ENCODE assay signal across 22 cellular contexts in the genomic region with DNA sequence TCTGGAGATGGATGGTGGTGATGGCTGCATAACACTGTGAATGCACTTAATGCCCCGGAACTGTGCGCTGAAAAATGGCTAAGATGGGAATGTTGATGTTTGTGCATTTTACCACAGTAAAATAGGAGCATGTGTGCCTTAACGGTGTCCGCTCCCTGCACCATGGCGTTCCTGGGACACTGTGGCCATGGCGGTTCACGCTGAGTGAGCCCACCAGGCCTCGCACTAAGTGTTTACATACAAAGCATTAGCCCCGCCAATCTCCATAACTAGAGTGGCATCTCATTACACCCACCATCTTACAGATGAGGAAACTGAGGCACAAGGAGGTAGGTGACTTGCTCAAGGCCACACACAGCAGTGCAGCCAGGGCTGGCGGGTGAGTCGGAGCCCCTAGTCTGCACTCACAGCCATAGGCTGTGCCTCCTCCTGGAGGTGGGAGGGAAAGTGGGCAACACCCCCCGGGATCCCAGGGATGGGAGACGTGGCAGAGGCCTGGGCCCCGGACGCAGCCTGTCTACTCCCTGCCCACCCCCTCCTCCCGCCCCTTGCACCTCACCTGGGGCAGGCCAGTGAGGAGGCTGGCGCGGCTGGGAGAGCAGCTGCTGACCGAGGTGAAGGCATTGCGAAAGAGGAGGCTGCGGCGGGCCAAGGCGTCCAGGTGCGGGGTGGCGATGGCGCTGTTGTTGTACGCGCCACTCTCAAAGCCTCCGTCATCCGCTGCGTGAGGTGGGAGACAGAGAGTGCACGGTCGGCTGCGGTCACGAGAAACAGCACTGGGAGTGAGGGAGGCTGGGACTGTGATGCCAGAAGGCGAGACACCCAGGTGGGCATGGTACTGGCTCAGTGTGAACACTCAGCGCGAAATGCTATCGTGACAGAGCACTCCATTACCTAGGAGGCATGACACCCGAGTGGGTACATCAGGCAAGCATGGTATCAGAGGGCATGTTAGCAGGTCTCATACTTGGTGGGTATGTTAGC. TPM values are rescaled to one million over a fixed set of nuclear protein-coding genes. Genes with fewer than 3 reads are reported as not detected.
DNase-seq lines count a peak whose midpoint lies in the region; ATAC-seq, FAIRE-seq and TF ChIP-seq lines count a peak whose summit lies in the region.
"Had no signal": no experiment of that assay in that cellular context is flagged by ENCODE, and none has a peak within 500 bp of the region (broad histone marks: within the 10 kb centered on the region; RNA-seq: fewer than 3 reads in every experiment).

No MANE protein-coding gene starts in this region.

- CTCF ChIA-PET in T-cell (lab: Charles Lee) (interaction anchor here in 1 of 2 donors (0.6 kb wide), 1 partner anchor 10 kb away, joined by 3 read pairs; no protein-coding TSS in a partner anchor), RWPE1 (lab: Yijun Ruan, JAX) (no interaction called here)

- H3K27me3 Mint-ChIP-seq in T-cell = no peaks in the 10 kb centered on the region
- no peaks in the 10 kb centered on the region for H3K27me3 Mint-ChIP-seq in type B pancreatic cell
- H3K27me3 Mint-ChIP-seq: IgD-negative memory B cell had no signal

- peaks cover 29 to 40% (median 37%) of the 10 kb centered on the region in 3 donors for H3K4me1 Mint-ChIP-seq in T-cell
- H3K4me1 Mint-ChIP-seq in type B pancreatic cell (ENCODE audit: unreplicated experiment) = peaks cover 12% of the 10 kb centered on the region

- no peak for ATAC-seq in left ventricle myocardium superior
- no peak for ATAC-seq in T-cell (replicated peaks in 1 of 4)
- ATAC-seq in GM21737 (IDR thresholded peaks at IDR 0.05; ENCODE audit: unreplicated experiment) = no peak
- ATAC-seq: A549 had no signal

- H3K27ac ChIP-seq in right atrium auricular region = no peak overlapping the region
- no peak overlapping the region for H3K27ac ChIP-seq in kidney (ENCODE audit: low read depth in 2 of 2, low read length in 2 of 2)
- H3K27ac ChIP-seq in RWPE1 = no peak overlapping the region
- H3K27ac ChIP-seq: A549; BLaER1 treated with 17β-estradiol and CSF1 and Interleukin-3, amounts not matched to agents 10 nM and 100 nM; SJCRH30 had no signal

- intact Hi-C loops in left ventricle myocardium superior (cut with micrococcal nuclease) (no loop called here), kidney (cut with DNase I) (no loop called here)

- no peaks in the 10 kb centered on the region for H3K27me3 ChIP-seq in right atrium auricular region
- H3K27me3 ChIP-seq: SJCRH30 had no signal

- POLR2A ChIA-PET in T-cell (lab: Charles Lee) (interaction anchor here in 1 of 2 donors (0.6 kb wide), 2 partner anchors 332 to 456 kb away, joined by 4 to 5 read pairs; no protein-coding TSS in a partner anchor), RWPE1 (lab: Yijun Ruan, JAX; ENCODE audit: low non-redundant PET) (no interaction called here)

- H3K36me3 Mint-ChIP-seq in T-cell (peaks cover 17% of the 10 kb centered on the region), type B pancreatic cell (peaks cover 9% of the 10 kb centered on the region)
- H3K36me3 Mint-ChIP-seq: IgD-negative memory B cell had no signal

- peaks cover 0 to 21% of the 10 kb centered on the region in 2 donors for H3K4me1 ChIP-seq in right atrium auricular region
- peaks cover 2 to 7% of the 10 kb centered on the region in 2 donors for H3K4me1 ChIP-seq in kidney (ENCODE audit: control insufficient read depth in 1 of 2, insufficient read depth in 1 of 2, low read depth in 1 of 2, low read length in 2 of 2)

- no peak for TF ChIP-seq CTCF in right atrium auricular region (IDR thresholded peaks at IDR 0.05)
- no peak for TF ChIP-seq CTCF in kidney (IDR thresholded peaks at IDR 0.05; ENCODE audit: borderline replicate concordance, extremely low read depth, insufficient read depth)
- no peak for TF ChIP-seq CTCF in type B pancreatic cell (conservative IDR thresholded peaks at IDR 0.05)
- TF ChIP-seq CTCF in RWPE1 (conservative IDR thresholded peaks at IDR 0.05; ENCODE audit: low read depth) = no peak

- FAIRE-seq in kidney (lab: Jason Lieb, UNC) (no peak), GM12892 (lab: Jason Lieb, UNC) (no peak)
- FAIRE-seq: A549 had no signal

- peak; percentile 22 for DNase-seq in left ventricle myocardium superior
- no peak for DNase-seq in right atrium auricular region (ENCODE audit: low spot score)
- no peak for DNase-seq in T-cell
- DNase-seq in kidney = peak; percentile 61
- DNase-seq in type B pancreatic cell (ENCODE audit: extremely low spot score, unreplicated experiment) = no peak
- DNase-seq in RWPE1 (ENCODE audit: low spot score) = no peak
- no peak for DNase-seq in GM12892 (ENCODE audit: insufficient read length)
- DNase-seq: COR-L47, DMS153, H7, NCI-H1105, NCI-H1694 treated with DMSO at 0.1 percent for 48 hours, NCI-H2107, NCI-H2227 treated with DMSO at 0.1 percent for 48 hours, NCI-H526 treated with DMSO at 0.1 percent for 48 hours, SJCRH30 had no signal

- H3K4me3 ChIP-seq in right atrium auricular region (no peak overlapping the region), kidney (ENCODE audit: low read length in 2 of 2) (no peak overlapping the region)
- H3K4me3 ChIP-seq: A549; BLaER1 treated with 17β-estradiol and CSF1 and Interleukin-3, amounts not matched to agents 10 nM and 100 nM; SJCRH30 had no signal

- TF ChIP-seq POLR2A in GM12892 (IDR thresholded peaks at IDR 0.05; ENCODE audit: low read depth, low read length) = no peak

- H3K9ac ChIP-seq in kidney (ENCODE audit: low read length in 2 of 2) = no peak overlapping the region

- no peaks in the 10 kb centered on the region for H3K9me3 Mint-ChIP-seq in T-cell
- H3K9me3 Mint-ChIP-seq in type B pancreatic cell = no peaks in the 10 kb centered on the region
- H3K9me3 Mint-ChIP-seq: IgD-negative memory B cell had no signal

- H3K27ac Mint-ChIP-seq in T-cell = peak overlapping the region; percentile 66 to 94
- peak overlapping the region; percentile 29 for H3K27ac Mint-ChIP-seq in type B pancreatic cell
- H3K27ac Mint-ChIP-seq: IgD-negative memory B cell had no signal

- H3K36me3 ChIP-seq in right atrium auricular region = peaks cover 27% of the 10 kb centered on the region
- H3K36me3 ChIP-seq in kidney (ENCODE audit: control insufficient read depth in 1 of 2, insufficient read depth in 2 of 2, low read length in 2 of 2) = peaks cover 7 to 12% of the 10 kb centered on the region in 2 donors

- no peak overlapping the region for H3K4me3 Mint-ChIP-seq in T-cell
- H3K4me3 Mint-ChIP-seq in type B pancreatic cell = peak overlapping the region; percentile 34

- H3K9me3 ChIP-seq in right atrium auricular region = no peaks in the 10 kb centered on the region
- no peaks in the 10 kb centered on the region for H3K9me3 ChIP-seq in kidney (ENCODE audit: control insufficient read depth in 1 of 2, low read length in 2 of 2)
- H3K9me3 ChIP-seq: A549; BLaER1 treated with 17β-estradiol and CSF1 and Interleukin-3, amounts not matched to agents 10 nM and 100 nM; SJCRH30 had no signal

RNA-seq across cellular contexts. Expression of gene SGSH, which starts 3.4 kb away (rescaled TPM):
- 11.4 TPM for total RNA-seq in left ventricle myocardium superior
- total RNA-seq in right atrium auricular region = 10 to 100 TPM; 10.6 to 13.7 TPM
- total RNA-seq in T-cell = 100 to 1,000 TPM; 133 to 197 (median 155) TPM
- 63.2 TPM for total RNA-seq in kidney
- 25.9 TPM for polyA plus RNA-seq in kidney (ENCODE audit: insufficient read depth, low read depth, low replicate concordance)
- 40.5 and 45.4 TPM in 2 replicates for total RNA-seq in type B pancreatic cell (ENCODE audit: low replicate concordance)
- 9.6 TPM for polyA plus RNA-seq in GM12892 (2012; ENCODE audit: missing spikeins)

RNA-seq across cellular contexts. Expression of gene SLC26A11, which starts 3.5 kb away (rescaled TPM):
- total RNA-seq in left ventricle myocardium superior (10.6 TPM), right atrium auricular region (1 to 10 TPM; 2.2 to 9.0 TPM), T-cell (100 to 1,000 TPM in 3 of 5 donors, 10 to 100 TPM in 2; 45.9 to 123 (median 112) TPM), kidney (24.5 TPM), type B pancreatic cell (ENCODE audit: low replicate concordance) (23.6 and 26.4 TPM in 2 replicates)
- polyA plus RNA-seq in kidney (ENCODE audit: insufficient read depth, low read depth, low replicate concordance) = 11.3 TPM
- polyA plus RNA-seq in GM12892 (2012; ENCODE audit: missing spikeins) = 2.0 TPM

RNA-seq across cellular contexts. Expression of gene RNF213, which starts 43.9 kb away (rescaled TPM):
- 25.7 TPM for total RNA-seq in left ventricle myocardium superior
- total RNA-seq in right atrium auricular region = 10 to 100 TPM; 27.3 to 36.8 TPM
- 100 to 1,000 TPM; 433 to 628 (median 590) TPM for total RNA-seq in T-cell
- total RNA-seq in kidney = 276 TPM
- 43.4 TPM for polyA plus RNA-seq in kidney (ENCODE audit: insufficient read depth, low read depth, low replicate concordance)
- total RNA-seq in type B pancreatic cell (ENCODE audit: low replicate concordance) = 47.3 and 57.0 TPM in 2 replicates
- 98.6 TPM for polyA plus RNA-seq in GM12892 (2012; ENCODE audit: missing spikeins)

RNA-seq across cellular contexts. Expression of gene CARD14, which starts 46.9 kb away (rescaled TPM):
- total RNA-seq in left ventricle myocardium superior (not detected), right atrium auricular region (not detected), T-cell (under 1 TPM in 2 of 5 donors, not detected in 3; 0.06 to 0.10 TPM), kidney (1.7 TPM), type B pancreatic cell (ENCODE audit: low replicate concordance) (1.9 and 6.7 TPM in 2 replicates)
- polyA plus RNA-seq in kidney (ENCODE audit: insufficient read depth, low read depth, low replicate concordance) = 0.17 TPM
- 0.21 TPM for polyA plus RNA-seq in GM12892 (2012; ENCODE audit: missing spikeins)
- total RNA-seq: LHCN-M2, OCI-LY7 had no signal
- polyA plus RNA-seq: IgD-negative memory B cell had no signal

Comparison
In these comparisons a context has a peak if more than half of its experiments do, and no peak if none do; other contexts are left out.
1. DNase-seq: peak in left ventricle myocardium superior (single experiment) and kidney (single experiment); none in right atrium auricular region (single experiment), T-cell (0 of 34), type B pancreatic cell (single experiment), RWPE1 (single experiment) and GM12892 (single experiment).